ENCODE assay signal across 11 cellular contexts in genomic region chr12:113766880-113767878, GRCh38.
DNase-seq lines count a peak whose midpoint lies in the region; ATAC-seq and TF ChIP-seq lines count a peak whose summit lies in the region.
"Had no signal": no experiment of that assay in that cellular context is flagged by ENCODE, and none has a peak within 500 bp of the region (broad histone marks: within the 10 kb centered on the region; RNA-seq: fewer than 3 reads in every experiment).

No MANE protein-coding gene starts in this region.

- TF ChIP-seq CTCF in 22Rv1 (IDR thresholded peaks at IDR 0.05), result no peak

- peak overlapping the region; percentile 48 for H3K27ac ChIP-seq in 22Rv1
- H3K27ac ChIP-seq: C4-2B had no signal

- DNase-seq in H4 (ENCODE audit: low spot score) (peak; percentile 83), SW 1271 (lab: John Stamatoyannopoulos, UW) (peak; percentile 71 to 82), glomerular visceral epithelial cell (ENCODE audit: extremely low spot score) (peak; percentile 65), NCI-H2029 (lab: John Stamatoyannopoulos, UW) (no peak), NOMO-1 treated with dmso at 0.1 percent for 144 hours (lab: John Stamatoyannopoulos, UW; ENCODE audit: unreplicated experiment) (no peak), AML-193 (lab: John Stamatoyannopoulos, UW) (no peak)
- DNase-seq: NCI-H1930; stimulated activated CD4-positive, alpha-beta T cell treated with anti-CD3 and anti-CD28 coated beads, Interleukin-2, amount 100 ng/mL, for 48 hours had no signal

- ATAC-seq in HG03457 (IDR thresholded peaks at IDR 0.05; ENCODE audit: unreplicated experiment), result no peak

Comparison
In these comparisons a context has a peak if more than half of its experiments do, and no peak if none do; other contexts are left out.
1. DNase-seq: peak in H4 (single experiment), SW 1271 (2 of 2) and glomerular visceral epithelial cell (single experiment); none in NCI-H2029 (single experiment), NOMO-1 treated with dmso at 0.1 percent for 144 hours (single experiment) and AML-193 (0 of 2).